Comparison of ENCODE assay signal across 1 cellular context in the genomic region with DNA sequence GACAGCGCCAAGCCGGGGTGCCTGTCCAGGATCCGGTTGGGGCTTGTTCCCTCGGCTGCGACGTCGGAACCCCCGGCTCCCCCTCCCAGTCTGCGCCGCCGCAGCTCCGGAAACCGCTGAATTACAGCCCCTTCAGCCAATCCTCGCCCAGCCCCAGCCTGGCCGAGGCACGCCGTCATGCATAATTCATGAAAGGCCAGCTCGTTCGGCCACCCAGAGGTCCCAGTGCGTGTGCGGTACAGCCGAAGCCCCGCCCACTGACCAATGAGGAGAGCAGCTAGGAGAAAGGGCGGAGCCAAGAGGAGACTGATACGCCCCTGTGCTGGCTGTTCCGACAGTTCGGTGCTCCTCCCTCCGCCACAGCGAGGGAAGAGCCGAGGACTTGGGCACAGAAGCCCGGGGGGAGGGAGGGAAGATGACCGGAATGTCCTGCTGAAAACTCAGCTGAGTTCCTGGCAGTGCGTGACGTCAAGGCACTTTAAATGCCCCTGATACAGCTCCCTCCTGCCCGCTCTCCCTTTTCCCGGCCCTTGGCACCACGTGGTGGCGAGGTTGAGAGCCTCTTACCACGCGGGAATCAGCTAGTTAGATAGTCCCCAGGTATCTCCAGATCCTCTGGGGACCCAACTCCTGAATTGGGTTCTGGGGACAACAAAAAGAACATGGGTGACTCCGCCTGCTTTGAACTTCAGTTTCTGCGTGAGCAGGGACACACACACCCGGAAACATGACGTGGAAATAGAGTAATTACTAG.
A peak's percentile ranks its signal among the peaks of the same experiment; 100 is the strongest.
TF ChIP-seq lines count a peak whose summit lies in the region.

A gene (minus strand): TSS at position 62 of the 754 bp plus-strand sequence. CDS start 39,926 bp downstream, outside the sequence.

TF ChIP-seq in HepG2, 621 proteins besides CTCF, POLR2A, EP300 and RAD21 (continued from another document and continues in another):
- TF ChIP-seq, protein P1, sequence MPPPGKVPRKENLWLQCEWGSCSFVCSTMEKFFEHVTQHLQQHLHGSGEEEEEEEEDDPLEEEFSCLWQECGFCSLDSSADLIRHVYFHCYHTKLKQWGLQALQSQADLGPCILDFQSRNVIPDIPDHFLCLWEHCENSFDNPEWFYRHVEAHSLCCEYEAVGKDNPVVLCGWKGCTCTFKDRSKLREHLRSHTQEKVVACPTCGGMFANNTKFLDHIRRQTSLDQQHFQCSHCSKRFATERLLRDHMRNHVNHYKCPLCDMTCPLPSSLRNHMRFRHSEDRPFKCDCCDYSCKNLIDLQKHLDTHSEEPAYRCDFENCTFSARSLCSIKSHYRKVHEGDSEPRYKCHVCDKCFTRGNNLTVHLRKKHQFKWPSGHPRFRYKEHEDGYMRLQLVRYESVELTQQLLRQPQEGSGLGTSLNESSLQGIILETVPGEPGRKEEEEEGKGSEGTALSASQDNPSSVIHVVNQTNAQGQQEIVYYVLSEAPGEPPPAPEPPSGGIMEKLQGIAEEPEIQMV (CRISPR knock-in tag; IDR thresholded peaks at IDR 0.05; ENCODE audit: low read depth): peak; percentile 94
- peak; percentile 100 for TF ChIP-seq PHF5A (CRISPR knock-in tag; IDR thresholded peaks at IDR 0.05; ENCODE audit: low read depth, unreplicated experiment)
- TF ChIP-seq ZNF768 (CRISPR knock-in tag; IDR thresholded peaks at IDR 0.05): peak; percentile 72
- TF ChIP-seq TGIF2 (CRISPR knock-in tag; IDR thresholded peaks at IDR 0.05): peak; percentile 99
- TF ChIP-seq ZNF883 (CRISPR knock-in tag; IDR thresholded peaks at IDR 0.05; ENCODE audit: not compliant biosample characterization): peak; percentile 93
- TF ChIP-seq ZNF616 (CRISPR knock-in tag; IDR thresholded peaks at IDR 0.05; ENCODE audit: low read depth): 0 out of 2 replicates have a peak, but pooled peaks have one; percentile 87
- peak; percentile 91 for TF ChIP-seq RBM39 (IDR thresholded peaks at IDR 0.05; ENCODE audit: low read depth, low read length, poor library complexity, severe bottlenecking)
- TF ChIP-seq MAFG (CRISPR knock-in tag; IDR thresholded peaks at IDR 0.05): no peak
- TF ChIP-seq, protein P2, sequence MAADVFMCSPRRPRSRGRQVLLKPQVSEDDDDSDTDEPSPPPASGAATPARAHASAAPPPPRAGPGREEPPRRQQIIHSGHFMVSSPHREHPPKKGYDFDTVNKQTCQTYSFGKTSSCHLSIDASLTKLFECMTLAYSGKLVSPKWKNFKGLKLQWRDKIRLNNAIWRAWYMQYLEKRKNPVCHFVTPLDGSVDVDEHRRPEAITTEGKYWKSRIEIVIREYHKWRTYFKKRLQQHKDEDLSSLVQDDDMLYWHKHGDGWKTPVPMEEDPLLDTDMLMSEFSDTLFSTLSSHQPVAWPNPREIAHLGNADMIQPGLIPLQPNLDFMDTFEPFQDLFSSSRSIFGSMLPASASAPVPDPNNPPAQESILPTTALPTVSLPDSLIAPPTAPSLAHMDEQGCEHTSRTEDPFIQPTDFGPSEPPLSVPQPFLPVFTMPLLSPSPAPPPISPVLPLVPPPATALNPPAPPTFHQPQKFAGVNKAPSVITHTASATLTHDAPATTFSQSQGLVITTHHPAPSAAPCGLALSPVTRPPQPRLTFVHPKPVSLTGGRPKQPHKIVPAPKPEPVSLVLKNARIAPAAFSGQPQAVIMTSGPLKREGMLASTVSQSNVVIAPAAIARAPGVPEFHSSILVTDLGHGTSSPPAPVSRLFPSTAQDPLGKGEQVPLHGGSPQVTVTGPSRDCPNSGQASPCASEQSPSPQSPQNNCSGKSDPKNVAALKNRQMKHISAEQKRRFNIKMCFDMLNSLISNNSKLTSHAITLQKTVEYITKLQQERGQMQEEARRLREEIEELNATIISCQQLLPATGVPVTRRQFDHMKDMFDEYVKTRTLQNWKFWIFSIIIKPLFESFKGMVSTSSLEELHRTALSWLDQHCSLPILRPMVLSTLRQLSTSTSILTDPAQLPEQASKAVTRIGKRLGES (CRISPR knock-in tag; IDR thresholded peaks at IDR 0.05; ENCODE audit: borderline replicate concordance): peak; percentile 92
- peak; percentile 97 for TF ChIP-seq KAT7 (CRISPR knock-in tag; IDR thresholded peaks at IDR 0.05; ENCODE audit: borderline replicate concordance)
- peak; percentile 97 for TF ChIP-seq HMG20B (CRISPR knock-in tag; conservative IDR thresholded peaks at IDR 0.05)
- TF ChIP-seq ARHGAP35 (CRISPR knock-in tag; IDR thresholded peaks at IDR 0.05; ENCODE audit: borderline replicate concordance): peak; percentile 37; the same call in 1 of the 2 replicates
- peak; percentile 90 for TF ChIP-seq POLR2G (IDR thresholded peaks at IDR 0.05; ENCODE audit: low read depth, low read length)
- TF ChIP-seq, protein P3, sequence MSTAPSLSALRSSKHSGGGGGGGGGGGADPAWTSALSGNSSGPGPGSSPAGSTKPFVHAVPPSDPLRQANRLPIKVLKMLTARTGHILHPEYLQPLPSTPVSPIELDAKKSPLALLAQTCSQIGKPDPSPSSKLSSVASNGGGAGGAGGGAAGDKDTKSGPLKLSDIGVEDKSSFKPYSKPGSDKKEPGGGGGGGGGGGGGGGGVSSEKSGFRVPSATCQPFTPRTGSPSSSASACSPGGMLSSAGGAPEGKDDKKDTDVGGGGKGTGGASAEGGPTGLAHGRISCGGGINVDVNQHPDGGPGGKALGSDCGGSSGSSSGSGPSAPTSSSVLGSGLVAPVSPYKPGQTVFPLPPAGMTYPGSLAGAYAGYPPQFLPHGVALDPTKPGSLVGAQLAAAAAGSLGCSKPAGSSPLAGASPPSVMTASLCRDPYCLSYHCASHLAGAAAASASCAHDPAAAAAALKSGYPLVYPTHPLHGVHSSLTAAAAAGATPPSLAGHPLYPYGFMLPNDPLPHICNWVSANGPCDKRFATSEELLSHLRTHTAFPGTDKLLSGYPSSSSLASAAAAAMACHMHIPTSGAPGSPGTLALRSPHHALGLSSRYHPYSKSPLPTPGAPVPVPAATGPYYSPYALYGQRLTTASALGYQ (CRISPR knock-in tag; IDR thresholded peaks at IDR 0.05): peak; percentile 90
- TF ChIP-seq ZNF234 (CRISPR knock-in tag; conservative IDR thresholded peaks at IDR 0.05): peak; percentile 72
- peak; percentile 15; the same call in 1 of the 2 replicates for TF ChIP-seq ZNF33A (CRISPR knock-in tag; IDR thresholded peaks at IDR 0.05; ENCODE audit: borderline replicate concordance)
- peak; percentile 95 for TF ChIP-seq RXRB (CRISPR knock-in tag; IDR thresholded peaks at IDR 0.05; ENCODE audit: borderline replicate concordance)
- TF ChIP-seq MATR3 (CRISPR knock-in tag; IDR thresholded peaks at IDR 0.05): no peak
- peak; percentile 99 for TF ChIP-seq ZFP1 (CRISPR knock-in tag; IDR thresholded peaks at IDR 0.05)
- TF ChIP-seq PITX1 (CRISPR knock-in tag; IDR thresholded peaks at IDR 0.05): peak; percentile 93
- peak; percentile 94 for TF ChIP-seq ZNF614 (CRISPR knock-in tag; IDR thresholded peaks at IDR 0.05; ENCODE audit: borderline replicate concordance)
- peak; percentile 71; the same call in 1 of the 2 replicates for TF ChIP-seq NCOA1 (CRISPR knock-in tag; IDR thresholded peaks at IDR 0.05)
- TF ChIP-seq ZNF746 (CRISPR knock-in tag; IDR thresholded peaks at IDR 0.05): peak; percentile 97
- TF ChIP-seq AKAP8 (CRISPR knock-in tag; IDR thresholded peaks at IDR 0.05): peak; percentile 88; the same call in 1 of the 2 replicates
- TF ChIP-seq, protein P4, sequence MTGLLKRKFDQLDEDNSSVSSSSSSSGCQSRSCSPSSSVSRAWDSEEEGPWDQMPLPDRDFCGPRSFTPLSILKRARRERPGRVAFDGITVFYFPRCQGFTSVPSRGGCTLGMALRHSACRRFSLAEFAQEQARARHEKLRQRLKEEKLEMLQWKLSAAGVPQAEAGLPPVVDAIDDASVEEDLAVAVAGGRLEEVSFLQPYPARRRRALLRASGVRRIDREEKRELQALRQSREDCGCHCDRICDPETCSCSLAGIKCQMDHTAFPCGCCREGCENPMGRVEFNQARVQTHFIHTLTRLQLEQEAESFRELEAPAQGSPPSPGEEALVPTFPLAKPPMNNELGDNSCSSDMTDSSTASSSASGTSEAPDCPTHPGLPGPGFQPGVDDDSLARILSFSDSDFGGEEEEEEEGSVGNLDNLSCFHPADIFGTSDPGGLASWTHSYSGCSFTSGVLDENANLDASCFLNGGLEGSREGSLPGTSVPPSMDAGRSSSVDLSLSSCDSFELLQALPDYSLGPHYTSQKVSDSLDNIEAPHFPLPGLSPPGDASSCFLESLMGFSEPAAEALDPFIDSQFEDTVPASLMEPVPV (CRISPR knock-in tag; IDR thresholded peaks at IDR 0.05): peak; percentile 98
- no peak for TF ChIP-seq CEBPB (IDR thresholded peaks at IDR 0.05; ENCODE audit: borderline replicate concordance, low read depth, low read length)
- no peak; the same call in 1 of the 2 replicates for TF ChIP-seq MBD4 (IDR thresholded peaks at IDR 0.05; ENCODE audit: borderline replicate concordance, low read length)
- 0 out of 2 replicates have a peak, but pooled peaks have one; percentile 68 for TF ChIP-seq NFE2L1 (CRISPR knock-in tag; IDR thresholded peaks at IDR 0.05; ENCODE audit: borderline replicate concordance)
- peak; percentile 93 for TF ChIP-seq TBP (CRISPR knock-in tag; IDR thresholded peaks at IDR 0.05)
- TF ChIP-seq ZNF331 (CRISPR knock-in tag; IDR thresholded peaks at IDR 0.05): peak; percentile 99
- no peak for TF ChIP-seq HNRNPUL1 (IDR thresholded peaks at IDR 0.05; ENCODE audit: low read depth, low read length)
- no peak for TF ChIP-seq MBNL3 (CRISPR knock-in tag; conservative IDR thresholded peaks at IDR 0.05)
- no peak for TF ChIP-seq ZNF562 (CRISPR knock-in tag; IDR thresholded peaks at IDR 0.05; ENCODE audit: borderline replicate concordance)
- TF ChIP-seq KLF9 (CRISPR knock-in tag; IDR thresholded peaks at IDR 0.05; ENCODE audit: low read depth): peak; percentile 96
- peak; percentile 98 for TF ChIP-seq ELF3 (CRISPR knock-in tag; IDR thresholded peaks at IDR 0.05)
- TF ChIP-seq ZNF232 (CRISPR knock-in tag; IDR thresholded peaks at IDR 0.05; ENCODE audit: borderline replicate concordance): peak; percentile 87
- TF ChIP-seq ZMAT3 (CRISPR knock-in tag; conservative IDR thresholded peaks at IDR 0.05): no peak
- peak; percentile 97; the same call in 1 of the 2 replicates for TF ChIP-seq SNAI1 (CRISPR knock-in tag; IDR thresholded peaks at IDR 0.05; ENCODE audit: borderline replicate concordance)
- TF ChIP-seq KMT2B (CRISPR knock-in tag; IDR thresholded peaks at IDR 0.05): peak; percentile 97
- TF ChIP-seq, protein P5, sequence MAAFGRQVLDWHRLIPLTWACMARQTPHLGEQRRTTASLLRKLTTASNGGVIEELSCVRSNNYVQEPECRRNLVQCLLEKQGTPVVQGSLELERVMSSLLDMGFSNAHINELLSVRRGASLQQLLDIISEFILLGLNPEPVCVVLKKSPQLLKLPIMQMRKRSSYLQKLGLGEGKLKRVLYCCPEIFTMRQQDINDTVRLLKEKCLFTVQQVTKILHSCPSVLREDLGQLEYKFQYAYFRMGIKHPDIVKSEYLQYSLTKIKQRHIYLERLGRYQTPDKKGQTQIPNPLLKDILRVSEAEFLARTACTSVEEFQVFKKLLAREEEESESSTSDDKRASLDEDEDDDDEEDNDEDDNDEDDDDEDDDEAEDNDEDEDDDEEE (CRISPR knock-in tag; IDR thresholded peaks at IDR 0.05): no peak; the same call in none of the 2 replicates
- peak; percentile 96 for TF ChIP-seq TBX2 (CRISPR knock-in tag; IDR thresholded peaks at IDR 0.05; ENCODE audit: borderline replicate concordance)
- peak; percentile 95; the same call in 1 of the 2 replicates for TF ChIP-seq ZNF44 (CRISPR knock-in tag; IDR thresholded peaks at IDR 0.05)
- TF ChIP-seq ZNF703 (CRISPR knock-in tag; IDR thresholded peaks at IDR 0.05; ENCODE audit: borderline replicate concordance): peak; percentile 10; the same call in 1 of the 2 replicates
- peak; percentile 79 for TF ChIP-seq SP5 (CRISPR knock-in tag; IDR thresholded peaks at IDR 0.05; ENCODE audit: borderline replicate concordance, low read depth)
- no peak for TF ChIP-seq ATM (IDR thresholded peaks at IDR 0.05; ENCODE audit: borderline replicate concordance)
- peak; percentile 95 for TF ChIP-seq ZFP36L1 (CRISPR knock-in tag; IDR thresholded peaks at IDR 0.05)
- peak; percentile 21; the same call in 1 of the 2 replicates for TF ChIP-seq ZNF83 (CRISPR knock-in tag; IDR thresholded peaks at IDR 0.05; ENCODE audit: borderline replicate concordance)
- TF ChIP-seq, protein P6, sequence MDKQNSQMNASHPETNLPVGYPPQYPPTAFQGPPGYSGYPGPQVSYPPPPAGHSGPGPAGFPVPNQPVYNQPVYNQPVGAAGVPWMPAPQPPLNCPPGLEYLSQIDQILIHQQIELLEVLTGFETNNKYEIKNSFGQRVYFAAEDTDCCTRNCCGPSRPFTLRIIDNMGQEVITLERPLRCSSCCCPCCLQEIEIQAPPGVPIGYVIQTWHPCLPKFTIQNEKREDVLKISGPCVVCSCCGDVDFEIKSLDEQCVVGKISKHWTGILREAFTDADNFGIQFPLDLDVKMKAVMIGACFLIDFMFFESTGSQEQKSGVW (CRISPR knock-in tag; IDR thresholded peaks at IDR 0.05; ENCODE audit: borderline replicate concordance): no peak
